ENCODE assay signal across 16 cellular contexts in the genomic region with DNA sequence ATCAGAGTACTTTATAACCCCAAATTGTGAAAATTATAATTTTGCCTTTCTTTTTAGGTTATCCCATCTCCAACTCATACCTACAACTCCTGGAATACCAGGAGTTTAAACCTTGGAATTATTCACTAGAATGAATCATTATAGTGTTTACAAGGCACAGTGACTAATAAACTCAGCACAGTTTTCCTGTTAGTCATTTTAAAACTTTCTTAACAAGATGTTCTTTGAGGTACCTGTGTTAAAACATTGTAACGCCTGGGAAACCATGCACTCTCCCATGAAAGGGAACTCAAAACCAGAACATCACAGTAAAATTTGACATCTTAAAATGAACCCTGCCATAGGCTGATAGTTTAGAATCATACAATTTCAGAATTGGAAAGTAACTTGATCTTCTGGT.
DNase-seq lines count a peak whose midpoint lies in the region; ATAC-seq, FAIRE-seq and TF ChIP-seq lines count a peak whose summit lies in the region.
"Had no signal": no experiment of that assay in that cellular context is flagged by ENCODE, and none has a peak within 500 bp of the region (broad histone marks: within the 10 kb centered on the region; RNA-seq: fewer than 3 reads in every experiment).

No MANE protein-coding gene starts in this region.

- no peaks in the 10 kb centered on the region for H3K36me3 ChIP-seq in bronchial epithelial cell (ENCODE audit: control insufficient read depth, insufficient read depth, low read length)
- H3K36me3 ChIP-seq: esophagus squamous epithelium, neutrophil had no signal

- H3K27me3 ChIP-seq in bronchial epithelial cell (ENCODE audit: control insufficient read depth, insufficient read depth, low read length), result no peaks in the 10 kb centered on the region
- H3K27me3 ChIP-seq: esophagus squamous epithelium, neutrophil had no signal

- no peak overlapping the region for H3K4me3 ChIP-seq in bronchial epithelial cell (ENCODE audit: low read depth, low read length)
- H3K4me3 ChIP-seq: esophagus squamous epithelium, skin epidermis had no signal

- peak; percentile 54 for ATAC-seq in GM18870 (IDR thresholded peaks at IDR 0.05; ENCODE audit: unreplicated experiment)
- ATAC-seq in GM19397 (IDR thresholded peaks at IDR 0.05; ENCODE audit: unreplicated experiment), result no peak
- ATAC-seq: activated CD8-positive, alpha-beta memory T cell treated with anti-CD3 and anti-CD28 coated beads, Interleukin-2, amount 10 ng/mL, durations not matched to agents 7 days and 5 days had no signal

- DNase-seq in LHCN-M2 (ENCODE audit: low read depth) (peak; percentile 89), bronchial epithelial cell (ENCODE audit: low read depth) (peak; percentile 96), renal cortical epithelial cell (ENCODE audit: low read depth) (peak; percentile 99), AG08395 (ENCODE audit: low spot score) (no peak), CD1c-positive myeloid dendritic cell (ENCODE audit: extremely low spot score) (no peak), C1 segment of cervical spinal cord (lab: John Stamatoyannopoulos, UW) (no peak)
- DNase-seq: activated CD8-positive, alpha-beta memory T cell treated with anti-CD3 and anti-CD28 coated beads, Interleukin-2, amount 10 ng/mL, durations not matched to agents 7 days and 5 days; activated naive CD4-positive, alpha-beta T cell treated with anti-CD3 and anti-CD28 coated beads for 36 hours; esophagus squamous epithelium; Karpas-422; NCI-H2029; NCI-H82 had no signal

- no peak for TF ChIP-seq CTCF in bronchial epithelial cell (IDR thresholded peaks at IDR 0.05; ENCODE audit: insufficient read depth, low read length, severe bottlenecking)

- no peak for FAIRE-seq in bronchial epithelial cell (lab: Jason Lieb, UNC)

Comparison
In these comparisons a context has a peak if more than half of its experiments do, and no peak if none do; other contexts are left out.
1. DNase-seq: peak in LHCN-M2 (single experiment), bronchial epithelial cell (single experiment) and renal cortical epithelial cell (single experiment); none in AG08395 (single experiment), CD1c-positive myeloid dendritic cell (single experiment) and C1 segment of cervical spinal cord (0 of 14).